15 cellular contexts compared by ENCODE assay signal in the genomic region with DNA sequence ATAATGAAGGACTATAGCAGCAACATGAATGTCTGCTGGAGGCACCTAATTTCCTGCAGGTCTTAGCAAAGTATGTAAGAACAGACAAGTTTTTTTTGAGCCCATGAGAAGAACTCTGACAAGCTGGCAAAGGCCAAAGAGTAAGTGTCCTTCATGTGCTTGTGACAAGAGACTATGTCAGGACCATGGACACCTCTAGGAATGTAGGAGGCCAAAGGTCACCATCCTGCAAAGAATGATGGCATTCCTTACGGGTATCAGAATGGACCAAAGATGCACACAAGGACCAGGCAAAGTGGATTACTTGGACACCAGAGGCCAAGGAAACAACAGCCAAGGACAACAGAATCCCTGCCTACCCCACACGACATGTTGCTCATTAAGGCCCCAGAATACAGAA.
DNase-seq lines count a peak whose midpoint lies in the region; ATAC-seq, FAIRE-seq and TF ChIP-seq lines count a peak whose summit lies in the region.
"Had no signal": no experiment of that assay in that cellular context is flagged by ENCODE, and none has a peak within 500 bp of the region (broad histone marks: within the 10 kb centered on the region; RNA-seq: fewer than 3 reads in every experiment).

No MANE protein-coding gene starts in this region.

- ATAC-seq in A549 = no peak
- ATAC-seq in GM23338 = no peak; the same call in 2 of the 3 replicates

- FAIRE-seq in A549 (lab: Jason Lieb, UNC) = no peak

- CTCF ChIA-PET in A549 (lab: Yijun Ruan, JAX) = no interaction called here

- H4K20me1 ChIP-seq in GM23338 (replicated peaks; ENCODE audit: insufficient read depth) (no peaks in the 10 kb centered on the region), smooth muscle cell (ENCODE audit: low read depth) (no peaks in the 10 kb centered on the region)

- no peak overlapping the region for H2AK5ac ChIP-seq in mesendoderm (ENCODE audit: low read length)

- no peak for DNase-seq in A549 (ENCODE audit: low read depth in 1 of 2, low spot score in 1 of 2)
- peak; percentile 17 for DNase-seq in GM23338 (ENCODE audit: low spot score)
- peak; percentile 45 for DNase-seq in endodermal cell
- peak; percentile 36 for DNase-seq in mesendoderm
- no peak for DNase-seq in RPMI8226
- no peak for DNase-seq in smooth muscle cell (lab: John Stamatoyannopoulos, UW; ENCODE audit: unreplicated experiment)
- no peak for DNase-seq in HT-29 (ENCODE audit: low spot score)
- DNase-seq: H7, KG1, NCI-H1436, NCI-H2029, NCI-H748 treated with DMSO at 0.1 percent for 48 hours, OCI-M1 had no signal

- H3K36me3 ChIP-seq in GM23338 (ENCODE audit: insufficient read depth) = no peaks in the 10 kb centered on the region
- H3K36me3 ChIP-seq in endodermal cell (ENCODE audit: control insufficient read depth, insufficient read depth, low read length) = no peaks in the 10 kb centered on the region
- no peaks in the 10 kb centered on the region for H3K36me3 ChIP-seq in mesendoderm (ENCODE audit: control insufficient read depth, insufficient read depth, low read length)
- no peaks in the 10 kb centered on the region for H3K36me3 ChIP-seq in smooth muscle cell (ENCODE audit: low read depth)

- H3K27ac ChIP-seq in A549 (no peak overlapping the region), GM23338 (ENCODE audit: low read depth) (no peak overlapping the region), endodermal cell (ENCODE audit: low read depth, low read length) (no peak overlapping the region), mesendoderm (ENCODE audit: low read depth, low read length) (no peak overlapping the region), smooth muscle cell (ENCODE audit: low read depth) (no peak overlapping the region)
- H3K27ac ChIP-seq: C4-2B, HL-60 had no signal

- H2BK120ac ChIP-seq in mesendoderm (ENCODE audit: low read depth, low read length) = no peak overlapping the region

- no peak overlapping the region for H4K8ac ChIP-seq in mesendoderm (ENCODE audit: low read depth, low read length)

- H3K9me3 Mint-ChIP-seq in GM23338 (peaks cover 9% of the 10 kb centered on the region), endodermal cell (no peaks in the 10 kb centered on the region)

- no peak overlapping the region for H3K27ac Mint-ChIP-seq in GM23338
- H3K27ac Mint-ChIP-seq in endodermal cell = no peak overlapping the region

- no peak overlapping the region for H3K4ac ChIP-seq in mesendoderm (ENCODE audit: low read depth, low read length)

- no peaks in the 10 kb centered on the region for H3F3A ChIP-seq in GM23338 (replicated peaks; ENCODE audit: low read depth)
- no peaks in the 10 kb centered on the region for H3F3A ChIP-seq in smooth muscle cell (ENCODE audit: low read depth)

- H3K79me2 ChIP-seq in GM23338 (replicated peaks; ENCODE audit: insufficient read depth) (no peaks in the 10 kb centered on the region), mesendoderm (ENCODE audit: control insufficient read depth, insufficient read depth, low read length) (no peaks in the 10 kb centered on the region), smooth muscle cell (ENCODE audit: low read depth) (no peaks in the 10 kb centered on the region)

- H3K27me3 Mint-ChIP-seq in GM23338 (ENCODE audit: insufficient read depth, low read depth, poor library complexity) = peaks cover 4% of the 10 kb centered on the region
- no peaks in the 10 kb centered on the region for H3K27me3 Mint-ChIP-seq in endodermal cell (ENCODE audit: insufficient read depth)

- no peak overlapping the region for H3K23ac ChIP-seq in mesendoderm (ENCODE audit: low read length)

- H3K9me3 ChIP-seq in A549 (no peaks in the 10 kb centered on the region), endodermal cell (ENCODE audit: control insufficient read depth, low read length) (no peaks in the 10 kb centered on the region), smooth muscle cell (replicated peaks; ENCODE audit: low read depth) (no peaks in the 10 kb centered on the region)

- H3K9ac ChIP-seq in endodermal cell (ENCODE audit: extremely low read depth, low read length, poor library complexity, severe bottlenecking) (no peak overlapping the region), mesendoderm (ENCODE audit: low read length) (no peak overlapping the region), smooth muscle cell (ENCODE audit: low read depth) (no peak overlapping the region)

- no peak overlapping the region for H3K4me3 Mint-ChIP-seq in GM23338
- no peak overlapping the region for H3K4me3 Mint-ChIP-seq in endodermal cell

- H3K27me3 ChIP-seq in GM23338 (ENCODE audit: insufficient read depth) (no peaks in the 10 kb centered on the region), endodermal cell (ENCODE audit: control insufficient read depth, insufficient read depth, low read length, poor library complexity, severe bottlenecking) (no peaks in the 10 kb centered on the region), mesendoderm (ENCODE audit: insufficient read depth, low read length, poor library complexity) (no peaks in the 10 kb centered on the region), smooth muscle cell (ENCODE audit: low read depth) (no peaks in the 10 kb centered on the region)

- no peak overlapping the region for H4K5ac ChIP-seq in mesendoderm (ENCODE audit: low read length)

- no peak for TF ChIP-seq EP300 in A549 (IDR thresholded peaks at IDR 0.05)

- no peak for TF ChIP-seq RAD21 in A549 (conservative IDR thresholded peaks at IDR 0.05 in 1 of 2, IDR thresholded peaks at IDR 0.05 in 1 of 2)

- no peaks in the 10 kb centered on the region for H3K79me1 ChIP-seq in mesendoderm (ENCODE audit: low read length)

- 29% methylated on average over 2 of the region's 2 CpGs for WGBS in A549 (ENCODE audit: missing lambda C conversion rate)
- 86 to 88% methylated on average over 1 to 2 of the region's 2 CpGs for WGBS in endodermal cell (ENCODE audit: insufficient coverage in 1 of 2, insufficient read length in 1 of 2), 2 experiments
- WGBS in mesendoderm (ENCODE audit: extremely low coverage, insufficient coverage, low lambda C conversion rate) = no CpG with 5 or more reads among the region's 2 CpGs
- 95% methylated on average over 2 of the region's 2 CpGs for WGBS in smooth muscle cell (ENCODE audit: low lambda C conversion rate)

- H3K4me3 ChIP-seq in A549 (no peak overlapping the region), GM23338 (no peak overlapping the region), endodermal cell (ENCODE audit: low read length) (no peak overlapping the region), mesendoderm (ENCODE audit: low read length) (no peak overlapping the region), smooth muscle cell (no peak overlapping the region)

- no peaks in the 10 kb centered on the region for H3K4me1 Mint-ChIP-seq in GM23338
- no peaks in the 10 kb centered on the region for H3K4me1 Mint-ChIP-seq in endodermal cell

- no peak overlapping the region for H3K4me2 ChIP-seq in A549
- no peak overlapping the region for H3K4me2 ChIP-seq in GM23338
- no peak overlapping the region for H3K4me2 ChIP-seq in mesendoderm (ENCODE audit: low read length)
- H3K4me2 ChIP-seq in smooth muscle cell = no peak overlapping the region

- H3K4me1 ChIP-seq in A549 (no peaks in the 10 kb centered on the region), GM23338 (ENCODE audit: insufficient read depth) (no peaks in the 10 kb centered on the region), endodermal cell (ENCODE audit: control insufficient read depth, insufficient read depth, low read length) (no peaks in the 10 kb centered on the region), mesendoderm (ENCODE audit: control insufficient read depth, low read depth, low read length) (no peaks in the 10 kb centered on the region), smooth muscle cell (ENCODE audit: low read depth) (no peaks in the 10 kb centered on the region)

- no peak overlapping the region for H3K56ac ChIP-seq in mesendoderm (ENCODE audit: low read length)

- H2BK15ac ChIP-seq in mesendoderm (replicated peaks; ENCODE audit: low read depth) = no peak overlapping the region

- H3K18ac ChIP-seq in mesendoderm (ENCODE audit: low read length) = no peak overlapping the region

- H2BK5ac ChIP-seq in mesendoderm (ENCODE audit: low read length) = no peak overlapping the region

- no peak for TF ChIP-seq POLR2A in A549 (IDR thresholded peaks at IDR 0.05; ENCODE audit: low read length)

- POLR2A ChIA-PET in A549 (lab: Yijun Ruan, JAX) = no interaction called here

- peaks cover 8% of the 10 kb centered on the region; the same call in 1 of the 2 replicates for H3K9me2 ChIP-seq in GM23338 (ENCODE audit: insufficient read depth)

- H2AFZ ChIP-seq in GM23338 = no peak overlapping the region
- no peak overlapping the region for H2AFZ ChIP-seq in smooth muscle cell (ENCODE audit: low read depth)

- peaks cover 11% of the 10 kb centered on the region for H3K36me3 Mint-ChIP-seq in GM23338 (ENCODE audit: low read depth)
- no peaks in the 10 kb centered on the region for H3K36me3 Mint-ChIP-seq in endodermal cell (ENCODE audit: low read depth)

- TF ChIP-seq CTCF in A549 (IDR thresholded peaks at IDR 0.05) = no peak
- no peak for TF ChIP-seq CTCF in GM23338 (conservative IDR thresholded peaks at IDR 0.05; ENCODE audit: low read depth in 2 of 2)
- no peak for TF ChIP-seq CTCF in endodermal cell (conservative IDR thresholded peaks at IDR 0.05)
- TF ChIP-seq CTCF in smooth muscle cell (IDR thresholded peaks at IDR 0.05; ENCODE audit: borderline replicate concordance, insufficient read depth, poor library complexity, severe bottlenecking) = no peak

TF ChIP-seq in GM23338, 12 proteins besides CTCF, POLR2A, EP300 and RAD21 (continues in another document):
- TF ChIP-seq, protein P1, sequence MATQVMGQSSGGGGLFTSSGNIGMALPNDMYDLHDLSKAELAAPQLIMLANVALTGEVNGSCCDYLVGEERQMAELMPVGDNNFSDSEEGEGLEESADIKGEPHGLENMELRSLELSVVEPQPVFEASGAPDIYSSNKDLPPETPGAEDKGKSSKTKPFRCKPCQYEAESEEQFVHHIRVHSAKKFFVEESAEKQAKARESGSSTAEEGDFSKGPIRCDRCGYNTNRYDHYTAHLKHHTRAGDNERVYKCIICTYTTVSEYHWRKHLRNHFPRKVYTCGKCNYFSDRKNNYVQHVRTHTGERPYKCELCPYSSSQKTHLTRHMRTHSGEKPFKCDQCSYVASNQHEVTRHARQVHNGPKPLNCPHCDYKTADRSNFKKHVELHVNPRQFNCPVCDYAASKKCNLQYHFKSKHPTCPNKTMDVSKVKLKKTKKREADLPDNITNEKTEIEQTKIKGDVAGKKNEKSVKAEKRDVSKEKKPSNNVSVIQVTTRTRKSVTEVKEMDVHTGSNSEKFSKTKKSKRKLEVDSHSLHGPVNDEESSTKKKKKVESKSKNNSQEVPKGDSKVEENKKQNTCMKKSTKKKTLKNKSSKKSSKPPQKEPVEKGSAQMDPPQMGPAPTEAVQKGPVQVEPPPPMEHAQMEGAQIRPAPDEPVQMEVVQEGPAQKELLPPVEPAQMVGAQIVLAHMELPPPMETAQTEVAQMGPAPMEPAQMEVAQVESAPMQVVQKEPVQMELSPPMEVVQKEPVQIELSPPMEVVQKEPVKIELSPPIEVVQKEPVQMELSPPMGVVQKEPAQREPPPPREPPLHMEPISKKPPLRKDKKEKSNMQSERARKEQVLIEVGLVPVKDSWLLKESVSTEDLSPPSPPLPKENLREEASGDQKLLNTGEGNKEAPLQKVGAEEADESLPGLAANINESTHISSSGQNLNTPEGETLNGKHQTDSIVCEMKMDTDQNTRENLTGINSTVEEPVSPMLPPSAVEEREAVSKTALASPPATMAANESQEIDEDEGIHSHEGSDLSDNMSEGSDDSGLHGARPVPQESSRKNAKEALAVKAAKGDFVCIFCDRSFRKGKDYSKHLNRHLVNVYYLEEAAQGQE (IDR thresholded peaks at IDR 0.05; ENCODE audit: unreplicated experiment) = peak; percentile 76

Comparison
In these comparisons a context has a peak if more than half of its experiments do, and no peak if none do; other contexts are left out.
1. DNase-seq: peak in GM23338 (single experiment), endodermal cell (single experiment) and mesendoderm (single experiment); none in A549 (0 of 2), RPMI8226 (single experiment), smooth muscle cell (single experiment) and HT-29 (single experiment).